Comparison of ENCODE assay signal across 1 cellular context in the genomic region with DNA sequence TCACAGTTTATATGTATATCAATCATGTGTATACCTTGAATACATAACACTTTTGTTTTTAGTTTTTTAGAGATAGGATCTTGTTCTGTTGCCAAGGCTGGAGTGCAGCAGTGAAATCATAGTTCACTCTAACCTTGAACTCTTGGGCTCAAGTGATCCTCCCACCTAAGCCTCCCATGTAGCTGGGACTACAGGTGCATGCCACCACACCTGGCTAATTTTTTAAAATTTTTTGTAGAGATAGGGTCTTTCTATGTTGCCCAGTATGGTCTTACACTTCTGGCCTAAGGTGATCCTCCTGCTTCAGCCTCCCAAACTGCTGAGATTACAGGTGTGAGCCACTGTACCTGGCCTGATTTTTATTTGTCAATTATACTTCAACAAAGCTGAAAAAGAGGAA.
TF ChIP-seq lines count a peak whose summit lies in the region.

No MANE protein-coding gene starts in this region.

TF ChIP-seq in HepG2, 621 proteins besides CTCF, POLR2A, EP300 and RAD21 (continued from another document):
- TF ChIP-seq ZNF598 (CRISPR knock-in tag; IDR thresholded peaks at IDR 0.05; ENCODE audit: borderline replicate concordance) (no peak), REL (CRISPR knock-in tag; conservative IDR thresholded peaks at IDR 0.05) (no peak), ONECUT2 (CRISPR knock-in tag; IDR thresholded peaks at IDR 0.05) (no peak), BRCA1 (CRISPR knock-in tag; IDR thresholded peaks at IDR 0.05) (no peak), ZZZ3 (CRISPR knock-in tag; IDR thresholded peaks at IDR 0.05; ENCODE audit: borderline replicate concordance) (no peak), ZKSCAN1 (IDR thresholded peaks at IDR 0.05; ENCODE audit: low read length) (no peak), JARID2 (CRISPR knock-in tag; IDR thresholded peaks at IDR 0.05; ENCODE audit: insufficient replicate concordance) (no peak), HDAC6 (IDR thresholded peaks at IDR 0.05; ENCODE audit: low read depth, low read length) (no peak), MED13 (CRISPR knock-in tag; IDR thresholded peaks at IDR 0.05) (no peak), ZNF3 (CRISPR knock-in tag; IDR thresholded peaks at IDR 0.05) (peak; percentile 41; the same call in 1 of the 2 replicates), KLF9 (CRISPR knock-in tag; IDR thresholded peaks at IDR 0.05; ENCODE audit: low read depth) (no peak), ZNF382 (CRISPR knock-in tag; IDR thresholded peaks at IDR 0.05; ENCODE audit: borderline replicate concordance) (no peak), CHD4 (IDR thresholded peaks at IDR 0.05; ENCODE audit: borderline replicate concordance, low read length) (0 out of 2 replicates have a peak, but pooled peaks have one; percentile 72), ZNF781 (CRISPR knock-in tag; IDR thresholded peaks at IDR 0.05; ENCODE audit: borderline replicate concordance, not compliant biosample characterization) (no peak), TBL1XR1 (IDR thresholded peaks at IDR 0.05; ENCODE audit: borderline replicate concordance, low read length, partially characterized antibody) (no peak), MAFG (CRISPR knock-in tag; IDR thresholded peaks at IDR 0.05) (no peak), ZNF674 (CRISPR knock-in tag; IDR thresholded peaks at IDR 0.05; ENCODE audit: low read depth) (no peak), HNF4A (CRISPR knock-in tag; IDR thresholded peaks at IDR 0.05) (peak; percentile 21; the same call in 1 of the 2 replicates), SKI (IDR thresholded peaks at IDR 0.05; ENCODE audit: partially characterized antibody) (no peak), ZNF343 (CRISPR knock-in tag; IDR thresholded peaks at IDR 0.05) (no peak), NR2F2 (IDR thresholded peaks at IDR 0.05; ENCODE audit: borderline replicate concordance, low read depth) (no peak), KDM6A (CRISPR knock-in tag; IDR thresholded peaks at IDR 0.05; ENCODE audit: low read depth) (no peak), ZNF569 (CRISPR knock-in tag; IDR thresholded peaks at IDR 0.05; ENCODE audit: borderline replicate concordance) (no peak), EZH2 (conservative IDR thresholded peaks at IDR 0.05; ENCODE audit: low read depth, low read length) (no peak)
- TF ChIP-seq, protein P1, sequence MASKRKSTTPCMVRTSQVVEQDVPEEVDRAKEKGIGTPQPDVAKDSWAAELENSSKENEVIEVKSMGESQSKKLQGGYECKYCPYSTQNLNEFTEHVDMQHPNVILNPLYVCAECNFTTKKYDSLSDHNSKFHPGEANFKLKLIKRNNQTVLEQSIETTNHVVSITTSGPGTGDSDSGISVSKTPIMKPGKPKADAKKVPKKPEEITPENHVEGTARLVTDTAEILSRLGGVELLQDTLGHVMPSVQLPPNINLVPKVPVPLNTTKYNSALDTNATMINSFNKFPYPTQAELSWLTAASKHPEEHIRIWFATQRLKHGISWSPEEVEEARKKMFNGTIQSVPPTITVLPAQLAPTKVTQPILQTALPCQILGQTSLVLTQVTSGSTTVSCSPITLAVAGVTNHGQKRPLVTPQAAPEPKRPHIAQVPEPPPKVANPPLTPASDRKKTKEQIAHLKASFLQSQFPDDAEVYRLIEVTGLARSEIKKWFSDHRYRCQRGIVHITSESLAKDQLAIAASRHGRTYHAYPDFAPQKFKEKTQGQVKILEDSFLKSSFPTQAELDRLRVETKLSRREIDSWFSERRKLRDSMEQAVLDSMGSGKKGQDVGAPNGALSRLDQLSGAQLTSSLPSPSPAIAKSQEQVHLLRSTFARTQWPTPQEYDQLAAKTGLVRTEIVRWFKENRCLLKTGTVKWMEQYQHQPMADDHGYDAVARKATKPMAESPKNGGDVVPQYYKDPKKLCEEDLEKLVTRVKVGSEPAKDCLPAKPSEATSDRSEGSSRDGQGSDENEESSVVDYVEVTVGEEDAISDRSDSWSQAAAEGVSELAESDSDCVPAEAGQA (IDR thresholded peaks at IDR 0.05; ENCODE audit: low read depth): no peak
- TF ChIP-seq, protein P1 (CRISPR knock-in tag; IDR thresholded peaks at IDR 0.05; ENCODE audit: borderline replicate concordance): no peak
